ENCODE assay signal across 1 cellular context in genomic region chr11:68935516-68936357, GRCh38.
TF ChIP-seq lines count a peak whose summit lies in the region.

No MANE protein-coding gene starts in this region.

TF ChIP-seq in K562, 482 proteins besides CTCF, POLR2A, EP300 and RAD21:
- no peak for TF ChIP-seq NFATC3 (IDR thresholded peaks at IDR 0.05)
- TF ChIP-seq RFX7 (CRISPR knock-in tag; IDR thresholded peaks at IDR 0.05): no peak
- no peak for TF ChIP-seq DLX4 (CRISPR knock-in tag; IDR thresholded peaks at IDR 0.05)
- TF ChIP-seq FOXP4 (CRISPR knock-in tag; IDR thresholded peaks at IDR 0.05; ENCODE audit: borderline replicate concordance): no peak
- TF ChIP-seq NR4A1 (CRISPR knock-in tag; IDR thresholded peaks at IDR 0.05): no peak
- TF ChIP-seq NR4A1 (tag; IDR thresholded peaks at IDR 0.05): no peak
- 0 out of 2 replicates have a peak, but pooled peaks have one; percentile 45 for TF ChIP-seq HNRNPL (IDR thresholded peaks at IDR 0.05; ENCODE audit: low read depth, low read length)
